In the genomic region with DNA sequence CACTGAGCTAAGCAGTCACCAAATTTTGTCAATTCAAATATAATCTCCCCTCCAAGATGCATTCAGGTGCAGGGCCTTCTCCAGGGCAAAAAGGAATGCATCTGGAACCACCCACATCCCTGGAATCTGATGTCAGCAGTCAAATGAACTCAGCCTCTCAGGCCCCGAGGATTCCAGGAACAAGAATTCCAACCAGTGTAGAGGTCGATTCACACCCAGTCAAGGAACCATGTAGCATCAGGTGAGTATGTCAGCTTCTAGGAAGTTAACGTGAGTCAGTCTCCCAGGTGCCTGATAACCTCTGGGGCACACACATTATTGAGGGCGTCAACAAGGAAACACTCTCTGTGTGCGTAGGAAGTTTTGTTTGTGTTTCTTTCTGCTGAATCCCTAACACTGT, we compare ENCODE assay signal across 8 cellular contexts.
DNase-seq lines count a peak whose midpoint lies in the region; ATAC-seq, FAIRE-seq and TF ChIP-seq lines count a peak whose summit lies in the region.
"Not testable (repeated sequence)": the region's sequence is repeated elsewhere in the genome, so short reads cannot be mapped to it uniquely, and the experiment has no call there.

No MANE protein-coding gene starts in this region.

- not testable (repeated sequence) for H2AFZ ChIP-seq in K562 (ENCODE audit: low read depth, low read length)

- CTCF ChIA-PET in Calu3 (lab: Charles Lee); K562 (lab: Yijun Ruan, JAX; ENCODE audit: low intra/inter-chr PET ratio): not testable (repeated sequence)

- in situ Hi-C loops in K562 (cut with MboI): not testable (repeated sequence)

- DNase-seq in Calu3: peak; percentile 58
- DNase-seq in NCI-H226: peak; percentile 43
- DNase-seq in K562 (ENCODE audit: extremely low read depth in 1 of 4, low spot score in 3 of 4); left cardiac atrium; lower lobe of right lung: not testable (repeated sequence)
- peak; percentile 47 for DNase-seq in endodermal cell
- DNase-seq in pancreas: peak in 3 of 6 donors; percentile 27 to 48 (median 47)
- DNase-seq in ureter (ENCODE audit: low spot score): peak; percentile 54

- not testable (repeated sequence) for BruUV-seq in Calu3 (replicated peaks; lab: Mats Ljungman, UMichigan); K562 (replicated peaks; lab: Mats Ljungman, UMichigan)

- peak overlapping the region; percentile 9 for H3K27ac Mint-ChIP-seq in Calu3 (ENCODE audit: unreplicated experiment)
- H3K27ac Mint-ChIP-seq in endodermal cell: not testable (repeated sequence)

- not testable (repeated sequence) for H3K9me1 ChIP-seq in K562 (ENCODE audit: control insufficient read depth, insufficient read depth, low read length)

- H3K9me3 ChIP-seq in K562 (replicated peaks; ENCODE audit: control insufficient read depth, insufficient read depth, low read depth, low read length); endodermal cell (ENCODE audit: control insufficient read depth, low read length); lower lobe of right lung; pancreas: not testable (repeated sequence)

- not testable (repeated sequence) for H4K20me1 ChIP-seq in K562 (replicated peaks; ENCODE audit: control insufficient read depth, insufficient read depth, low read length)

- H3K4me3 Mint-ChIP-seq in Calu3 (ENCODE audit: low read depth, unreplicated experiment); endodermal cell: not testable (repeated sequence)

- FAIRE-seq in K562 (lab: Jason Lieb, UNC): peak; percentile 51
- FAIRE-seq in pancreas (lab: Jason Lieb, UNC): peak; percentile 34

- TF ChIP-seq POLR2A in K562 (conservative IDR thresholded peaks at IDR 0.05): not testable (repeated sequence)

- H3K27me3 Mint-ChIP-seq in Calu3 (ENCODE audit: unreplicated experiment); endodermal cell (ENCODE audit: insufficient read depth): not testable (repeated sequence)

- H3K4me3 ChIP-seq in K562; endodermal cell (ENCODE audit: low read length); lower lobe of right lung; pancreas: not testable (repeated sequence)

- H3K9ac ChIP-seq in K562 (ENCODE audit: insufficient read depth in 1 of 2, low read depth in 2 of 2, low read length in 2 of 2); endodermal cell (ENCODE audit: extremely low read depth, low read length, poor library complexity, severe bottlenecking): not testable (repeated sequence)

- intact Hi-C loops in Calu3 (cut with micrococcal nuclease; ENCODE audit: unreplicated experiment); K562 (cut with micrococcal nuclease); left cardiac atrium (cut with DNase I); lower lobe of right lung (cut with DNase I); pancreas (cut with DNase I): not testable (repeated sequence)

- not testable (repeated sequence) for TF ChIP-seq CTCF in Calu3 (IDR thresholded peaks at IDR 0.05; ENCODE audit: unreplicated experiment); K562 (IDR thresholded peaks at IDR 0.05 in 2 of 3, conservative IDR thresholded peaks at IDR 0.05 in 1 of 3; ENCODE audit: insufficient read depth in 2 of 3, low read depth in 1 of 3, low read length in 3 of 3); endodermal cell (conservative IDR thresholded peaks at IDR 0.05); lower lobe of right lung (IDR thresholded peaks at IDR 0.05); pancreas (IDR thresholded peaks at IDR 0.05)

- not testable (repeated sequence) for H3K4me2 ChIP-seq in K562 (ENCODE audit: insufficient read depth, low read length)

- H3K9me3 Mint-ChIP-seq in Calu3 (ENCODE audit: low read depth, unreplicated experiment); endodermal cell: not testable (repeated sequence)

- peak; percentile 21 for ATAC-seq in K562
- peak; percentile 65 to 93 for ATAC-seq in left cardiac atrium
- ATAC-seq in lower lobe of right lung: peak; percentile 51 to 62
- peak; percentile 73 to 93 (median 88) for ATAC-seq in pancreas

- TF ChIP-seq EP300 in K562 (IDR thresholded peaks at IDR 0.05; ENCODE audit: low read length): not testable (repeated sequence)

- peaks cover 20% of the 10 kb centered on the region for H3K4me1 Mint-ChIP-seq in Calu3 (ENCODE audit: low read depth, unreplicated experiment)
- not testable (repeated sequence) for H3K4me1 Mint-ChIP-seq in endodermal cell

- H3K27me3 ChIP-seq in K562 (ENCODE audit: control insufficient read depth in 2 of 2, insufficient read depth in 2 of 2, low read length in 2 of 2); endodermal cell (ENCODE audit: control insufficient read depth, insufficient read depth, low read length, poor library complexity, severe bottlenecking); lower lobe of right lung (ENCODE audit: low read depth); pancreas: not testable (repeated sequence)

- H3K79me2 ChIP-seq in K562 (ENCODE audit: control insufficient read depth, insufficient read depth, low read length): not testable (repeated sequence)

- not testable (repeated sequence) for H3K4me1 ChIP-seq in K562 (replicated peaks in 1 of 2; ENCODE audit: control insufficient read depth in 2 of 2, insufficient read depth in 2 of 2, low read length in 2 of 2); endodermal cell (ENCODE audit: control insufficient read depth, insufficient read depth, low read length); lower lobe of right lung; pancreas

- not testable (repeated sequence) for H3K36me3 ChIP-seq in K562 (ENCODE audit: control insufficient read depth, insufficient read depth, low read length); endodermal cell (ENCODE audit: control insufficient read depth, insufficient read depth, low read length); lower lobe of right lung; pancreas

- not testable (repeated sequence) for H3K36me3 Mint-ChIP-seq in Calu3 (ENCODE audit: insufficient read depth, unreplicated experiment); endodermal cell (ENCODE audit: low read depth)

- POLR2A ChIA-PET in K562 (lab: Yijun Ruan, JAX): not testable (repeated sequence)

- TF ChIP-seq RAD21 in K562 (CRISPR knock-in tag; conservative IDR thresholded peaks at IDR 0.05 in 1 of 2, IDR thresholded peaks at IDR 0.05 in 1 of 2): not testable (repeated sequence)

- H3K27ac ChIP-seq in K562 (ENCODE audit: extremely low read depth, low read depth, low read length); endodermal cell (ENCODE audit: low read depth, low read length); lower lobe of right lung: not testable (repeated sequence)
- H3K27ac ChIP-seq in pancreas: peak overlapping the region in 2 of 4 donors; percentile 32 to 57

- 11% methylated on average over 4 of the region's 5 CpGs for WGBS in K562 (ENCODE audit: insufficient coverage, low coverage, missing lambda C conversion rate)
- WGBS in endodermal cell (ENCODE audit: insufficient coverage in 1 of 2, insufficient read length in 1 of 2), 2 experiments: 85% methylated on average over 5 of the region's 5 CpGs; no CpG with 5 or more reads in 1 of the 2 experiments
- WGBS in pancreas, 2 donors: 31 to 32% methylated on average over 5 of the region's 5 CpGs

TF ChIP-seq in K562, 482 proteins besides CTCF, POLR2A, EP300 and RAD21:
- TF ChIP-seq CEBPG (CRISPR knock-in tag; IDR thresholded peaks at IDR 0.05): not testable (repeated sequence)
- TF ChIP-seq CEBPG (tag; conservative IDR thresholded peaks at IDR 0.05 in 1 of 2, IDR thresholded peaks at IDR 0.05 in 1 of 2): peak in 1 of 2 experiments; percentile 64; a peak in 1 of 4 replicates
TF ChIP-seq in K562: peak in this region for 1; not testable (repeated sequence) for 481.

Comparison
In these comparisons a context has a peak if more than half of its experiments do, and no peak if none do; other contexts are left out.
1. ATAC-seq: peak in every context shown above with its lines; median percentile 88 in pancreas; 79 in left cardiac atrium; 56 in lower lobe of right lung; 21 in K562.